ENCODE assay signal across 1 cellular context in genomic region chr11:27362749-27363575, GRCh38.
TF ChIP-seq lines count a peak whose summit lies in the region.

Gene CCDC34 (minus strand): TSS chr11:27363215. CDS start chr11:27363194, 21 bp downstream.

TF ChIP-seq in K562, 482 proteins besides CTCF, POLR2A, EP300 and RAD21 (continued from another document and continues in another):
- TF ChIP-seq FOXK2 (conservative IDR thresholded peaks at IDR 0.05 in 1 of 2, IDR thresholded peaks at IDR 0.05 in 1 of 2; ENCODE audit: low read depth in 2 of 2) (peak in 1 of 2 experiments; percentile 14; a peak in 2 of 4 replicates), FOXO4 (CRISPR knock-in tag; IDR thresholded peaks at IDR 0.05) (no peak), ZNF134 (CRISPR knock-in tag; conservative IDR thresholded peaks at IDR 0.05) (no peak), JUND (IDR thresholded peaks at IDR 0.05; ENCODE audit: borderline replicate concordance, low read depth, low read length) (peak; percentile 7; the same call in 1 of the 2 replicates), JUND (tag; IDR thresholded peaks at IDR 0.05; ENCODE audit: borderline replicate concordance, low read depth, low read length) (no peak), CREB1 (IDR thresholded peaks at IDR 0.05) (no peak; the same call in 1 of the 2 replicates), CREB1 (CRISPR knock-in tag; IDR thresholded peaks at IDR 0.05) (peak; percentile 41; the same call in 1 of the 2 replicates), PBX2 (CRISPR knock-in tag; IDR thresholded peaks at IDR 0.05; ENCODE audit: low read depth) (no peak), PBX2 (tag; conservative IDR thresholded peaks at IDR 0.05; ENCODE audit: low read depth) (no peak), ETS1 (conservative IDR thresholded peaks at IDR 0.05; ENCODE audit: control insufficient read depth, low read depth, low read length) (0 out of 2 replicates have a peak, but pooled peaks have one; percentile 40), ESRRB (CRISPR knock-in tag; IDR thresholded peaks at IDR 0.05; ENCODE audit: borderline replicate concordance) (no peak), RBFOX2 (IDR thresholded peaks at IDR 0.05; ENCODE audit: low read depth, low read length) (peak; percentile 83), MLX (CRISPR knock-in tag; conservative IDR thresholded peaks at IDR 0.05) (no peak), HLTF (IDR thresholded peaks at IDR 0.05) (no peak), NFIC (IDR thresholded peaks at IDR 0.05) (peak; percentile 14; the same call in 1 of the 2 replicates), ZBTB11 (CRISPR knock-in tag; IDR thresholded peaks at IDR 0.05) (peak in 1 of 3 experiments; percentile 41; a peak in 2 of 6 replicates), MBD2 (IDR thresholded peaks at IDR 0.05; ENCODE audit: borderline replicate concordance, low read depth) (peak; percentile 51; the same call in 1 of the 2 replicates), ZNF57 (CRISPR knock-in tag; IDR thresholded peaks at IDR 0.05) (no peak), ATF6 (CRISPR knock-in tag; IDR thresholded peaks at IDR 0.05) (no peak; the same call in 1 of the 2 replicates), E2F5 (CRISPR knock-in tag; IDR thresholded peaks at IDR 0.05) (peak; percentile 72; the same call in 1 of the 2 replicates), ZNF449 (CRISPR knock-in tag; IDR thresholded peaks at IDR 0.05) (no peak), NBN (IDR thresholded peaks at IDR 0.05; ENCODE audit: low read depth) (no peak), DACH1 (IDR thresholded peaks at IDR 0.05; ENCODE audit: partially characterized antibody) (no peak), ZNF778 (CRISPR knock-in tag; IDR thresholded peaks at IDR 0.05) (no peak), RB1 (IDR thresholded peaks at IDR 0.05; ENCODE audit: low read depth) (peak; percentile 78), ZNF583 (CRISPR knock-in tag; IDR thresholded peaks at IDR 0.05) (0 out of 2 replicates have a peak, but pooled peaks have one; percentile 20), HNRNPLL (IDR thresholded peaks at IDR 0.05; ENCODE audit: low read depth, low read length, poor library complexity, severe bottlenecking) (peak; percentile 65), L3MBTL2 (IDR thresholded peaks at IDR 0.05) (peak; percentile 90), POLR2B (IDR thresholded peaks at IDR 0.05; ENCODE audit: low read depth, partially characterized antibody) (peak; percentile 41), POLR2G (IDR thresholded peaks at IDR 0.05; ENCODE audit: low read depth, low read length) (peak; percentile 87), MYNN (IDR thresholded peaks at IDR 0.05) (peak; percentile 67), MYNN (CRISPR knock-in tag; IDR thresholded peaks at IDR 0.05) (no peak), BRD9 (IDR thresholded peaks at IDR 0.05; ENCODE audit: low read depth, partially characterized antibody) (no peak), NKRF (IDR thresholded peaks at IDR 0.05; ENCODE audit: borderline replicate concordance) (peak; percentile 95), POLR2AphosphoS2 (IDR thresholded peaks at IDR 0.05; ENCODE audit: low read length) (no peak), ESRRA (IDR thresholded peaks at IDR 0.05; ENCODE audit: borderline replicate concordance, low read depth) (peak; percentile 43; the same call in 1 of the 2 replicates), ERF (CRISPR knock-in tag; IDR thresholded peaks at IDR 0.05) (no peak), MYC (IDR thresholded peaks at IDR 0.05; ENCODE audit: low read depth, low read length) (0 out of 2 replicates have a peak, but pooled peaks have one; percentile 42), MYC (CRISPR knock-in tag; IDR thresholded peaks at IDR 0.05; ENCODE audit: borderline replicate concordance, low read depth) (no peak)
